In genomic region chr9:116155700-116156045, GRCh38 we compare ENCODE assay signal across 10 cellular contexts. TPM values are rescaled to one million over a fixed set of nuclear protein-coding genes. Genes with fewer than 3 reads are reported as not detected.
DNase-seq lines count a peak whose midpoint lies in the region; ATAC-seq and TF ChIP-seq lines count a peak whose summit lies in the region.
"Had no signal": no experiment of that assay in that cellular context is flagged by ENCODE, and none has a peak within 500 bp of the region (broad histone marks: within the 10 kb centered on the region; RNA-seq: fewer than 3 reads in every experiment).

No MANE protein-coding gene starts in this region.

- H3K9me3 ChIP-seq in lower lobe of right lung, result no peaks in the 10 kb centered on the region
- H3K9me3 ChIP-seq in thoracic aorta, result no peaks in the 10 kb centered on the region

- H3K4me3 ChIP-seq in choroid plexus epithelial cell (ENCODE audit: low read depth, low read length) (peak overlapping the region; percentile 89), lower lobe of right lung (peak overlapping the region; percentile 57), thoracic aorta (peak overlapping the region; percentile 81)

- intact Hi-C loops in lower lobe of right lung (cut with DNase I), result no loop called here

- no peak for ATAC-seq in lower lobe of right lung
- no peak for ATAC-seq in thoracic aorta (ENCODE audit: insufficient number of reproducible peaks, low FRiP score, low read depth)
- ATAC-seq in GM21360 (IDR thresholded peaks at IDR 0.05; ENCODE audit: unreplicated experiment), result no peak
- no peak for ATAC-seq in GM18502 (IDR thresholded peaks at IDR 0.05; ENCODE audit: poor library complexity, unreplicated experiment)

- peak overlapping the region; percentile 44 for H3K27ac ChIP-seq in lower lobe of right lung
- H3K27ac ChIP-seq in thoracic aorta, result peak overlapping the region; percentile 84 to 86

- DNase-seq in DMS53 (lab: John Stamatoyannopoulos, UW), result peak; percentile 40
- DNase-seq in DMS53 treated with DMSO at 0.1 percent for 48 hours (lab: John Stamatoyannopoulos, UW; ENCODE audit: unreplicated experiment), result no peak
- DNase-seq in choroid plexus epithelial cell (ENCODE audit: low read depth), result no peak
- no peak for DNase-seq in lower lobe of right lung
- DNase-seq in thoracic aorta (ENCODE audit: low spot score), result no peak
- DNase-seq in HuH-7 (ENCODE audit: low spot score), result no peak
- DNase-seq: NCI-H446, posterior cingulate gyrus had no signal

- H3K27me3 ChIP-seq in lower lobe of right lung (ENCODE audit: low read depth) (peaks cover 25% of the 10 kb centered on the region), thoracic aorta (replicated peaks; ENCODE audit: insufficient read depth) (no peaks in the 10 kb centered on the region)

- H3K4me1 ChIP-seq in lower lobe of right lung (peaks cover 17% of the 10 kb centered on the region), thoracic aorta (ENCODE audit: control insufficient read depth in 1 of 2, low read depth in 2 of 2) (peaks cover 0 to 27% of the 10 kb centered on the region in 2 donors)

- H3K36me3 ChIP-seq in lower lobe of right lung, result no peaks in the 10 kb centered on the region
- H3K36me3 ChIP-seq in thoracic aorta, result no peaks in the 10 kb centered on the region

- TF ChIP-seq CTCF in choroid plexus epithelial cell (conservative IDR thresholded peaks at IDR 0.05; ENCODE audit: low read depth, low read length) (no peak), lower lobe of right lung (IDR thresholded peaks at IDR 0.05) (no peak), thoracic aorta (IDR thresholded peaks at IDR 0.05) (no peak)

RNA-seq across cellular contexts. Expression of gene PAPPA, which starts 2.1 kb away (rescaled TPM):
- total RNA-seq in lower lobe of right lung (2.2 TPM), thoracic aorta (10 to 100 TPM in 1 of 2 donors, 1 to 10 TPM in 1; 7.4 to 17.4 TPM)
